Comparison of ENCODE assay signal across 8 cellular contexts in genomic region chr15:67254238-67255175, GRCh38. TPM values are rescaled to one million over a fixed set of nuclear protein-coding genes. Genes with fewer than 3 reads are reported as not detected.
DNase-seq lines count a peak whose midpoint lies in the region; ATAC-seq and TF ChIP-seq lines count a peak whose summit lies in the region.

A gene with protein sequence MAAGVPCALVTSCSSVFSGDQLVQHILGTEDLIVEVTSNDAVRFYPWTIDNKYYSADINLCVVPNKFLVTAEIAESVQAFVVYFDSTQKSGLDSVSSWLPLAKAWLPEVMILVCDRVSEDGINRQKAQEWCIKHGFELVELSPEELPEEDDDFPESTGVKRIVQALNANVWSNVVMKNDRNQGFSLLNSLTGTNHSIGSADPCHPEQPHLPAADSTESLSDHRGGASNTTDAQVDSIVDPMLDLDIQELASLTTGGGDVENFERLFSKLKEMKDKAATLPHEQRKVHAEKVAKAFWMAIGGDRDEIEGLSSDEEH (minus strand): TSS chr15:67254661. CDS start chr15:67254631, 30 bp downstream.
Gene IQCH (plus strand): TSS chr15:67254786. CDS start chr15:67254897, 111 bp downstream.

- peak within 1 kb of the TSS; percentile 89 for H3K4me3 Mint-ChIP-seq in chondrocyte (ENCODE audit: unreplicated experiment)

- ATAC-seq in HG03432 (IDR thresholded peaks at IDR 0.05; ENCODE audit: unreplicated experiment): peak; percentile 98

- peaks cover 28% of the 10 kb centered on the region for H3K4me1 Mint-ChIP-seq in chondrocyte (ENCODE audit: low read depth)

- no peaks in the 10 kb centered on the region for H3K36me3 Mint-ChIP-seq in chondrocyte (ENCODE audit: low read depth)

- peak within 1 kb of the TSS; percentile 87 for H3K4me3 ChIP-seq in kidney epithelial cell (ENCODE audit: low read depth, low read length)

- no peaks in the 10 kb centered on the region for H3K9me3 Mint-ChIP-seq in chondrocyte (ENCODE audit: low read depth)

- peak; percentile 96 for DNase-seq in Ammon's horn (ENCODE audit: low spot score)
- DNase-seq in NCI-H460 (ENCODE audit: extremely low read depth, low read depth): peak; percentile 93
- peak; percentile 96 to 98 for DNase-seq in activated CD4-positive, alpha-beta T cell treated with anti-CD3 and anti-CD28 coated beads for 24 hours (ENCODE audit: low read depth in 2 of 2)
- peak; percentile 99 for DNase-seq in chondrocyte (ENCODE audit: low spot score)
- peak; percentile 82 for DNase-seq in kidney epithelial cell (ENCODE audit: low read depth)
- peak; percentile 99 for DNase-seq in stimulated activated CD4-positive, alpha-beta T cell treated with anti-CD3 and anti-CD28 coated beads, Interleukin-15, amount 100 ng/mL, for 24 hours

- H3K36me3 ChIP-seq in kidney epithelial cell (ENCODE audit: control insufficient read depth, insufficient read depth, low read length): no peaks in the 10 kb centered on the region

- no peaks in the 10 kb centered on the region for H3K27me3 Mint-ChIP-seq in chondrocyte (ENCODE audit: low read depth)

- peak; percentile 6 for TF ChIP-seq CTCF in chondrocyte (IDR thresholded peaks at IDR 0.05)
- TF ChIP-seq CTCF in kidney epithelial cell (IDR thresholded peaks at IDR 0.05; ENCODE audit: insufficient read depth, low read length, poor library complexity, severe bottlenecking): no peak

- peak within 1 kb of the TSS; percentile 99 for H3K27ac Mint-ChIP-seq in chondrocyte (ENCODE audit: unreplicated experiment)

- H3K27me3 ChIP-seq in kidney epithelial cell (ENCODE audit: control insufficient read depth, insufficient read depth, low read length): no peaks in the 10 kb centered on the region

- TF ChIP-seq POLR2A in GM19193 (IDR thresholded peaks at IDR 0.05; ENCODE audit: extremely low read depth, insufficient read depth, insufficient read length): peak; percentile 94

RNA-seq across cellular contexts. Expression of the first gene that starts in this region (rescaled TPM):
- 39.7 and 41.5 TPM in 2 replicates for total RNA-seq in NCI-H460 (2014; rRNA removed; shearing (Covaris generic))
- polyA plus RNA-seq in NCI-H460 (2014; cell fraction: nucleus; rRNA removed): 26.1 and 27.5 TPM in 2 replicates
- total RNA-seq in chondrocyte (30.8 to 32.2 TPM (median 32.0 TPM) in 3 replicates), kidney epithelial cell (48.2 and 52.4 TPM in 2 replicates)

RNA-seq across cellular contexts. Expression of gene IQCH, which starts in this region (rescaled TPM):
- 4.0 and 5.7 TPM in 2 replicates for total RNA-seq in NCI-H460 (2014; rRNA removed; shearing (Covaris generic))
- polyA plus RNA-seq in NCI-H460 (2014; cell fraction: nucleus; rRNA removed): 0.11 and 3.0 TPM in 2 replicates
- 1.00 to 1.4 TPM (median 1.0 TPM) in 3 replicates for total RNA-seq in chondrocyte
- total RNA-seq in kidney epithelial cell: 3.0 and 6.3 TPM in 2 replicates

Comparison
In these comparisons a context has a peak if more than half of its experiments do, and no peak if none do; other contexts are left out.
1. Peak in every context shown above with its lines: DNase-seq, ATAC-seq and H3K4me3 ChIP-seq.